ENCODE assay signal across 16 cellular contexts in the genomic region with DNA sequence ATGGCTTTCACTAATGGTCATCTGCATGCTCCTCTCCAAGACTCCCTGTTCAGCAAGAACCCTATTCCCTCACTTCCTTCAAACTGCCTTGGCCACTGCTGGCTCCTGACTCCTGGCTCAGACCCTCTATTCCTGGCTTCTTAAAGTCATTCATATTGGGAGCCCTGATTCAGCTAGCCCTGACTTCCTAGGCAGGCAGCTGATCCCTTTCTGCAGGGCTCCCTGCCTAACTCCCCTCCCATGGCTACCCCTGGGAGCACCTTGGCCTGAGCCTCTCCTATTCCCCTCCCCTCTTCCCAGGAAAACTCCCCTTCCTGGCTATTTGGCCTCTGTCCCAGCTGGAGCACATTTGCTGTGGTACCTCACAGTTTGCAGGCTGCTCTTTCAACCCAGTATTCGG.
DNase-seq lines count a peak whose midpoint lies in the region; FAIRE-seq and TF ChIP-seq lines count a peak whose summit lies in the region.
"Had no signal": no experiment of that assay in that cellular context is flagged by ENCODE, and none has a peak within 500 bp of the region (broad histone marks: within the 10 kb centered on the region; RNA-seq: fewer than 3 reads in every experiment).

No MANE protein-coding gene starts in this region.

- dilution Hi-C loops in mammary epithelial cell (cut with HindIII; ENCODE audit: low sequenced_read_pairs), result no loop called here

- peak overlapping the region; percentile 77 for H2AFZ ChIP-seq in mammary epithelial cell (ENCODE audit: low read depth, low read length)

- 75% methylated on average over 1 of the region's 1 CpG for WGBS in mammary epithelial cell (ENCODE audit: low coverage, missing lambda C conversion rate)

- TF ChIP-seq CTCF in mammary epithelial cell (conservative IDR thresholded peaks at IDR 0.05 in 1 of 2, IDR thresholded peaks at IDR 0.05 in 1 of 2; ENCODE audit: extremely low read depth in 1 of 2, insufficient read depth in 1 of 2, low read depth in 1 of 2, low read length in 2 of 2) (no peak), breast epithelium (IDR thresholded peaks at IDR 0.05) (no peak), coronary artery (IDR thresholded peaks at IDR 0.05) (no peak), RWPE1 (conservative IDR thresholded peaks at IDR 0.05; ENCODE audit: low read depth) (no peak)

- peak overlapping the region; percentile 55 for H3K4me2 ChIP-seq in mammary epithelial cell (ENCODE audit: insufficient read depth, low read depth, low read length)
- H3K4me2 ChIP-seq: BLaER1 had no signal

- no peak for FAIRE-seq in H54 (lab: Jason Lieb, UNC)
- FAIRE-seq: D721Med had no signal

- no peaks in the 10 kb centered on the region for H3K4me1 ChIP-seq in mammary epithelial cell (ENCODE audit: insufficient read depth, low read length)
- H3K4me1 ChIP-seq in breast epithelium, result no peaks in the 10 kb centered on the region

- BruUV-seq in mammary epithelial cell (replicated peaks; lab: Mats Ljungman, UMichigan), result no TSS peak

- no peak for DNase-seq in mammary epithelial cell
- no peak for DNase-seq in breast epithelium (ENCODE audit: low spot score in 2 of 2)
- DNase-seq in coronary artery (ENCODE audit: low spot score), result peak; percentile 35
- DNase-seq in islet precursor cell, result peak; percentile 31
- no peak for DNase-seq in NCI-H1436 (lab: John Stamatoyannopoulos, UW)
- no peak for DNase-seq in NCI-H1694 treated with DMSO at 0.1 percent for 48 hours (lab: John Stamatoyannopoulos, UW)
- DNase-seq in H54 (ENCODE audit: insufficient read length, low spot score), result no peak
- no peak for DNase-seq in RWPE1 (ENCODE audit: low spot score)
- DNase-seq: DMS79, NCI-H1105, NCI-H187, NCI-H345, NCI-H526, SIG-M5 had no signal

- CTCF ChIA-PET in mammary epithelial cell (lab: Charles Lee; ENCODE audit: low non-redundant PET), result no interaction called here
- CTCF ChIA-PET in RWPE1 (lab: Yijun Ruan, JAX), result no interaction called here

- H4K20me1 ChIP-seq in mammary epithelial cell (ENCODE audit: insufficient read depth, low read length), result no peaks in the 10 kb centered on the region
- H4K20me1 ChIP-seq: BLaER1 had no signal

- intact Hi-C loops in mammary epithelial cell (cut with micrococcal nuclease) (no loop called here), breast epithelium (cut with DNase I; ENCODE audit: low total_unique reads) (no loop called here)

- H3K36me3 ChIP-seq in mammary epithelial cell (ENCODE audit: insufficient read depth, low read length) (no peaks in the 10 kb centered on the region), breast epithelium (no peaks in the 10 kb centered on the region)
- H3K36me3 ChIP-seq: BLaER1 had no signal

- H3K9me3 ChIP-seq in mammary epithelial cell (replicated peaks; ENCODE audit: insufficient read depth, low read length) (no peaks in the 10 kb centered on the region), breast epithelium (no peaks in the 10 kb centered on the region)
- H3K9me3 ChIP-seq: BLaER1 had no signal

- in situ Hi-C loops in mammary epithelial cell (cut with MboI; ENCODE audit: low sequenced_read_pairs in 2 of 2), result no loop called here

- no peak overlapping the region for H3K4me3 ChIP-seq in mammary epithelial cell (replicated peaks in 1 of 3; ENCODE audit: insufficient read depth in 1 of 3, low read depth in 2 of 3, low read length in 3 of 3)
- no peak overlapping the region for H3K4me3 ChIP-seq in breast epithelium
- H3K4me3 ChIP-seq in coronary artery, result no peak overlapping the region
- H3K4me3 ChIP-seq: BLaER1 had no signal

- H3K27me3 ChIP-seq in mammary epithelial cell (ENCODE audit: insufficient read depth, low read length), result no peaks in the 10 kb centered on the region
- peaks cover 0 to 64% of the 10 kb centered on the region in 2 donors for H3K27me3 ChIP-seq in breast epithelium

- H3K9ac ChIP-seq in mammary epithelial cell (ENCODE audit: insufficient read depth, low read length), result peak overlapping the region; percentile 14
- H3K9ac ChIP-seq: BLaER1 had no signal

- H3K27ac ChIP-seq in mammary epithelial cell (ENCODE audit: insufficient read depth, low read depth, low read length), result no peak overlapping the region
- no peak overlapping the region for H3K27ac ChIP-seq in breast epithelium
- no peak overlapping the region for H3K27ac ChIP-seq in coronary artery
- no peak overlapping the region for H3K27ac ChIP-seq in RWPE1
- H3K27ac ChIP-seq: BLaER1 had no signal

- no peaks in the 10 kb centered on the region for H3K79me2 ChIP-seq in mammary epithelial cell (ENCODE audit: insufficient read depth, low read length)

- TF ChIP-seq POLR2A in breast epithelium (IDR thresholded peaks at IDR 0.05) (no peak), H54 (IDR thresholded peaks at IDR 0.05; ENCODE audit: low read depth, low read length) (no peak)

- POLR2A ChIA-PET in RWPE1 (lab: Yijun Ruan, JAX; ENCODE audit: low non-redundant PET), result no interaction called here

Comparison
In these comparisons a context has a peak if more than half of its experiments do, and no peak if none do; other contexts are left out.
1. DNase-seq: peak in coronary artery (single experiment) and islet precursor cell (single experiment); none in mammary epithelial cell (single experiment), breast epithelium (0 of 2), NCI-H1436 (single experiment), NCI-H1694 treated with DMSO at 0.1 percent for 48 hours (single experiment), H54 (single experiment) and RWPE1 (single experiment).